8 cellular contexts compared by ENCODE assay signal in the genomic region with DNA sequence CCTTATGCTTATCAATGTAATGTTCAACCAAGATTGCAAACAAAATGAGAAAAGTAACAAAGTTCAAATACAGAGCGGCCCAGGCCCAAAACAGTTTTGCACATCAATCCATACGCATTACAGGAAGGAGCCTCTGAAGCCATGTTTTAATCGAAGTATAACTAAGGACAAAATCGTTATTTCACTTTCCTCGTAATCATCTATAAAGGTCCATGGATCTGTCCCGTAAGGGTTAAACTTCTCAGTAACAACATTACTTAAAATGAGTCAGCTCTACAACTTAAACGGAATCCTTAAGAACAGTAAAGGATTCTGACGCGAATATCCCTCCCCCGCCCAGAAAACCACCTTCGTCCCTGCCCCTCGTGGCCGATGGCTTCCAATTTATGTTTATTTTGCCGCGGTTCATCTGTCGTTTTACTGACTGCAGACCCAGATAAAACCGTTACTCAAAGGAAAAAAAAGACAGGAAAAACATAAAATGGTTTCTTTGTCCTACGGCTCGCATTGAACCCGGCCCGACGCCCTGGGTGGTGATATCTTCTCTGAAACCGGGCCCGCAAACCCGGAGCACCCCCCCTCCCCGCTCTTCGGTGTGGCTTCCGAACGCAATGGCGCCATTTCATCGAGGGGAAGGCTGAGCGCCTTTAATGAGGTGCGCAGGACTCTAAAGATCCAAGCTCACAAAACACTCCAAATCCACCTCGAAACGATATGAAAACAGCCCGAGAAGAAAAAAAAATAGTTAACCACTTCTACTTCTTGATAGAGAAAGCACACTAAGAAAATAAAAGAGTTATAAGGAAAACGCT. TPM values are rescaled to one million over a fixed set of nuclear protein-coding genes. Genes with fewer than 3 reads are reported as not detected.
DNase-seq lines count a peak whose midpoint lies in the region; ATAC-seq and TF ChIP-seq lines count a peak whose summit lies in the region.

No MANE protein-coding gene starts in this region.

- no peak for TF ChIP-seq POLR2A in HCT116 (IDR thresholded peaks at IDR 0.05; ENCODE audit: borderline replicate concordance, extremely low read depth, insufficient read depth, insufficient read length)

- RAD21 ChIA-PET in HCT116 (lab: Charles Lee; ENCODE audit: low non-redundant PET in 1 of 2, low total read pairs in 2 of 2, uncharacterized antibody in 2 of 2, unreplicated experiment in 2 of 2), result interaction anchor here in 1 of 2 experiments (0.8 kb wide), 1 partner anchor 66 kb away, joined by 4 read pairs; no protein-coding TSS in a partner anchor

- H2AFZ ChIP-seq in HCT116 (ENCODE audit: low read depth, low read length, poor library complexity, severe bottlenecking), result no peak overlapping the region

- H3K27ac ChIP-seq in HCT116 (ENCODE audit: low read depth, low read length), result peak overlapping the region; percentile 97
- H3K27ac ChIP-seq in adipose tissue (ENCODE audit: low read depth, low read length), result peak overlapping the region; percentile 71
- peak overlapping the region; percentile 99 for H3K27ac ChIP-seq in right cardiac atrium (ENCODE audit: low read length)

- peak overlapping the region; percentile 68 to 93 for H3K4me3 ChIP-seq in HCT116 (replicated peaks in 1 of 2; ENCODE audit: low read depth in 1 of 2, low read length in 2 of 2)
- peak overlapping the region; percentile 93 for H3K4me3 ChIP-seq in right cardiac atrium (ENCODE audit: low read length)

- H3K4me1 ChIP-seq in HCT116 (ENCODE audit: control insufficient read depth in 1 of 2, insufficient read depth in 2 of 2, low read length in 2 of 2) (peaks cover 13 to 39% of the 10 kb centered on the region in 2 experiments), right cardiac atrium (ENCODE audit: control insufficient read depth, insufficient read depth, low read length) (peaks cover 2% of the 10 kb centered on the region)

- POLR2A ChIA-PET in HCT116 (lab: Charles Lee), result interaction anchor here (0.7 to 1.8 kb wide), 13 partner anchors 8 to 248 kb away, joined by 3 to 12 read pairs (median 4); partner anchors contain the start of gene NFE2L3

- CTCF ChIA-PET in HCT116 (lab: Charles Lee), result interaction anchor here (1.4 kb wide), 1 partner anchor 307 kb away, joined by 6 read pairs; no protein-coding TSS in a partner anchor

- 0% methylated on average over 37 of the region's 37 CpGs for WGBS in adipose tissue, 3 donors
- WGBS in right cardiac atrium, result under 1% methylated on average over 37 of the region's 37 CpGs

- no peaks in the 10 kb centered on the region for H3K9me2 ChIP-seq in HCT116 (ENCODE audit: insufficient read depth)

- peak overlapping the region; percentile 84 for H3K9ac ChIP-seq in HCT116 (ENCODE audit: low read length)

- TF ChIP-seq CTCF in HCT116 (IDR thresholded peaks at IDR 0.05 in 2 of 3, conservative IDR thresholded peaks at IDR 0.05 in 1 of 3; ENCODE audit: borderline replicate concordance in 1 of 3, insufficient read depth in 1 of 3, low read depth in 2 of 3, low read length in 2 of 3), result no peak

- intact Hi-C loops in HCT116 (cut with micrococcal nuclease) (loop anchor here (2.0 to 10.0 kb wide), 4 partner anchors 75 to 963 kb away; no protein-coding TSS in a partner anchor), right cardiac atrium (cut with DNase I) (no loop called here)

- in situ Hi-C loops in ACHN (cut with HindIII; ENCODE audit: low pct_ligation_motif_present, low pct_unique_long_range_greater_than_20kb, low sequenced_read_pairs), result loop anchor here (25.0 kb wide), 1 partner anchor 112 kb away; no protein-coding TSS in a partner anchor

- no peak for TF ChIP-seq RAD21 in HCT116 (IDR thresholded peaks at IDR 0.05; ENCODE audit: low read depth)

- H3K9me3 ChIP-seq in HCT116 (ENCODE audit: control insufficient read depth in 1 of 2, insufficient read depth in 1 of 2, low read depth in 1 of 2, low read length in 2 of 2) (no peaks in the 10 kb centered on the region), right cardiac atrium (ENCODE audit: control insufficient read depth, low read length) (no peaks in the 10 kb centered on the region)

- DNase-seq in ACHN, result peak; percentile 67
- DNase-seq in HCT116 (ENCODE audit: low read depth, low spot score), result no peak
- DNase-seq in SKM-1 (lab: John Stamatoyannopoulos, UW; ENCODE audit: unreplicated experiment), result peak; percentile 59
- DNase-seq in right cardiac atrium, result peak; percentile 71 to 87 (median 85)
- peak; percentile 36 for DNase-seq in renal cortical epithelial cell (ENCODE audit: low read depth)

- H3K79me2 ChIP-seq in HCT116 (ENCODE audit: insufficient read depth, low read length), result peaks cover 90% of the 10 kb centered on the region

- peak overlapping the region; percentile 71 for H3K4me2 ChIP-seq in HCT116 (ENCODE audit: low read length)

- H3K27me3 ChIP-seq in HCT116 (ENCODE audit: insufficient read depth, low read length) (no peaks in the 10 kb centered on the region), right cardiac atrium (ENCODE audit: control insufficient read depth, insufficient read depth) (no peaks in the 10 kb centered on the region)

- H3K36me3 ChIP-seq in HCT116 (ENCODE audit: control insufficient read depth in 1 of 2, insufficient read depth in 2 of 2, low read length in 2 of 2), result peaks cover 50 to 63% of the 10 kb centered on the region in 2 experiments

- ATAC-seq in HCT116, result no peak
- ATAC-seq in right cardiac atrium, result peak; percentile 23 to 48
- ATAC-seq in GM18502 (IDR thresholded peaks at IDR 0.05; ENCODE audit: poor library complexity, unreplicated experiment), result no peak
- ATAC-seq in HG02852 (IDR thresholded peaks at IDR 0.05; ENCODE audit: unreplicated experiment), result no peak

- BruUV-seq in HCT116 (replicated peaks; lab: Mats Ljungman, UMichigan), result TSS peak; percentile 31

- H4K20me1 ChIP-seq in HCT116 (ENCODE audit: insufficient read depth), result peaks cover 63% of the 10 kb centered on the region

TF ChIP-seq in HCT116, 20 proteins besides CTCF, POLR2A, EP300 and RAD21:
- TF ChIP-seq MAX (IDR thresholded peaks at IDR 0.05) (peak; percentile 11; the same call in 1 of the 2 replicates), EGR1 (IDR thresholded peaks at IDR 0.05; ENCODE audit: low read depth) (peak; percentile 54; the same call in 1 of the 2 replicates), JUND (IDR thresholded peaks at IDR 0.05) (0 out of 2 replicates have a peak, but pooled peaks have one; percentile 9), FOSL1 (IDR thresholded peaks at IDR 0.05; ENCODE audit: low read depth) (no peak), SIN3A (IDR thresholded peaks at IDR 0.05; ENCODE audit: low read depth) (no peak; the same call in 1 of the 2 replicates)

RNA-seq across cellular contexts. Expression of gene HNRNPA2B1, which starts 1.0 kb away (rescaled TPM):
- total RNA-seq in HCT116 (2021; ENCODE audit: unreplicated experiment), result 870 TPM
- 635 and 851 TPM in 2 replicates for polyA plus RNA-seq in HCT116 (2012)
- 100 to 1,000 TPM; 207 to 539 (median 519) TPM for polyA plus RNA-seq in adipose tissue
- total RNA-seq in right cardiac atrium, result 100 to 1,000 TPM; 353 to 383 (median 368) TPM
- polyA plus RNA-seq in right cardiac atrium, result 521 TPM
- 72.9 and 220 TPM in 2 replicates for total RNA-seq in renal cortical epithelial cell

RNA-seq across cellular contexts. Expression of gene CBX3, which starts 2.0 kb away (rescaled TPM):
- 274 TPM for total RNA-seq in HCT116 (2021; ENCODE audit: unreplicated experiment)
- polyA plus RNA-seq in HCT116 (2012), result 57.7 and 80.0 TPM in 2 replicates
- 100 to 1,000 TPM in 1 of 3 donors, 10 to 100 TPM in 2; 37.3 to 132 (median 89.6) TPM for polyA plus RNA-seq in adipose tissue
- 10 to 100 TPM; 68.1 to 82.5 (median 72.2) TPM for total RNA-seq in right cardiac atrium
- polyA plus RNA-seq in right cardiac atrium, result 61.2 TPM
- 124 and 212 TPM in 2 replicates for total RNA-seq in renal cortical epithelial cell

RNA-seq across cellular contexts. Expression of gene NFE2L3, which starts 47.5 kb away (rescaled TPM):
- total RNA-seq in HCT116 (2021; ENCODE audit: unreplicated experiment) (27.0 TPM), right cardiac atrium (1 to 10 TPM in 2 of 4 donors, under 1 TPM in 2; 0.32 to 1.3 (median 1.00) TPM), renal cortical epithelial cell (49.2 and 94.1 TPM in 2 replicates)
- polyA plus RNA-seq in HCT116 (2012), result 9.7 and 16.0 TPM in 2 replicates
- polyA plus RNA-seq in adipose tissue (1 to 10 TPM; 1.3 to 1.9 (median 1.8) TPM), right cardiac atrium (1.1 TPM)

Comparison
In these comparisons a context has a peak if more than half of its experiments do, and no peak if none do; other contexts are left out.
1. ATAC-seq: peak in right cardiac atrium (2 of 2); none in HCT116 (single experiment), GM18502 (single experiment) and HG02852 (single experiment).
2. RNA of gene NFE2L3, which starts 47.5 kb away (total RNA-seq): 49.2 to 94.1 TPM in renal cortical epithelial cell and 27.0 TPM in HCT116 (single experiment); 0.32 to 1.3 TPM in right cardiac atrium; every median in the first group is over 10 times any median in the second.
3. Peak in every context shown above with its lines, with median percentiles within 50 percentile points of each other: H3K27ac ChIP-seq.